In the genomic region with DNA sequence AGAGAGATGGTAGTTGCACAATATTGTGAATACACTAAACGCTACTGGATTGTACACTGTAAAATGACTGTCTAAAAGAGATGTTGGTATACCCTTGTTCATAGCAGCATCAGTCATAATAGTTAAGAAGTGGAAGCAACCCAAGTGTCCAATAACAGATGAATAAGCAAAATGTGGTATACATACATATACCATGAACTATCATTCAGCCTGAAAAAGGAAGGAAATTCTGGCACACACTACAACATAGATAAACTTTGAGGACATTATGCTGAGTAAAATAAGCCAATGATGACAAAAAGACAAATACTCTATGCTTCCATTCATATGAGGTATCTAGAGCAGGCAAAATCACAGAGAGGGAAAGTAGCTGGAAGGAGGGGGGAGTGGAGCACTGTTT, we compare ENCODE assay signal across 29 cellular contexts. TPM values are rescaled to one million over a fixed set of nuclear protein-coding genes. Genes with fewer than 3 reads are reported as not detected.
"Had no signal": no experiment of that assay in that cellular context is flagged by ENCODE, and none has a peak within 500 bp of the region (broad histone marks: within the 10 kb centered on the region; RNA-seq: fewer than 3 reads in every experiment).

No MANE protein-coding gene starts in this region.

- H3K4me1 Mint-ChIP-seq: activated B cell treated with CpG ODN at 0.5 μM for 24 hours; activated CD4-positive, alpha-beta memory T cell treated with anti-CD3 and anti-CD28 coated beads, Interleukin-2, amount 10 ng/mL, durations not matched to agents 7 days and 5 days; activated CD8-positive, alpha-beta memory T cell treated with anti-CD3 and anti-CD28 coated beads, Interleukin-2, amount 10 ng/mL, durations not matched to agents 7 days and 5 days; activated naive CD4-positive, alpha-beta T cell treated with anti-CD3 and anti-CD28 coated beads, Interleukin-2, amount 10 ng/mL, durations not matched to agents 7 days and 5 days; activated naive CD8-positive, alpha-beta T cell treated with anti-CD3 and anti-CD28 coated beads, Interleukin-2, amount 50 U/mL, for 24 hours had no signal

- ATAC-seq: activated CD8-positive, alpha-beta memory T cell treated with anti-CD3 and anti-CD28 coated beads, Interleukin-2, amount 10 ng/mL, durations not matched to agents 7 days and 5 days; activated naive CD8-positive, alpha-beta T cell treated with anti-CD3 and anti-CD28 coated beads, Interleukin-2, amount 50 U/mL, for 24 hours; Panc1 had no signal

- H3K9me3 Mint-ChIP-seq: activated B cell treated with CpG ODN at 0.5 μM for 24 hours; activated CD4-positive, alpha-beta memory T cell treated with anti-CD3 and anti-CD28 coated beads, Interleukin-2, amount 10 ng/mL, durations not matched to agents 7 days and 5 days; activated naive CD4-positive, alpha-beta T cell treated with anti-CD3 and anti-CD28 coated beads, Interleukin-2, amount 10 ng/mL, durations not matched to agents 7 days and 5 days; activated naive CD8-positive, alpha-beta T cell treated with anti-CD3 and anti-CD28 coated beads, Interleukin-2, amount 50 U/mL, for 24 hours had no signal

- H3K4me1 ChIP-seq: SJCRH30 had no signal

- H3K9me3 ChIP-seq: SJCRH30 had no signal

- H3K36me3 Mint-ChIP-seq: activated CD8-positive, alpha-beta memory T cell treated with anti-CD3 and anti-CD28 coated beads, Interleukin-2, amount 10 ng/mL, durations not matched to agents 7 days and 5 days; activated naive CD4-positive, alpha-beta T cell treated with anti-CD3 and anti-CD28 coated beads, Interleukin-2, amount 10 ng/mL, durations not matched to agents 7 days and 5 days; activated naive CD8-positive, alpha-beta T cell had no signal

- DNase-seq: activated B cell treated with CpG ODN at 0.5 μM for 24 hours; activated CD4-positive, alpha-beta memory T cell treated with anti-CD3 and anti-CD28 coated beads, Interleukin-2, amount 10 ng/mL, durations not matched to agents 7 days and 5 days; activated CD4-positive, alpha-beta T cell treated with anti-CD3 and anti-CD28 coated beads for 48 hours; activated CD4-positive, CD25-positive, alpha-beta regulatory T cell treated with anti-CD3 and anti-CD28 coated beads, Interleukin-2, amount 50 U/mL, for 72 hours; activated CD8-positive, alpha-beta memory T cell treated with anti-CD3 and anti-CD28 coated beads for 24 hours; activated CD8-positive, alpha-beta memory T cell treated with anti-CD3 and anti-CD28 coated beads, Interleukin-2, amount 10 ng/mL, durations not matched to agents 7 days and 5 days; activated CD8-positive, alpha-beta memory T cell treated with anti-CD3 and anti-CD28 coated beads, Interleukin-2, amount 50 U/mL, for 48 hours; activated effector memory CD4-positive, alpha-beta T cell treated with Interleukin-2 at 50 U/mL for 16 hours; activated naive CD4-positive, alpha-beta T cell treated with anti-CD3 and anti-CD28 coated beads, Interleukin-2, amount 10 ng/mL, durations not matched to agents 7 days and 5 days; activated naive CD8-positive, alpha-beta T cell treated with anti-CD3 and anti-CD28 coated beads, Interleukin-2, amount 50 U/mL, for 24 hours; activated T-cell treated with anti-CD3 and anti-CD28 coated beads, Interleukin-2, amount 50 U/mL, for 48 hours; anterior cingulate cortex; brain microvascular endothelial cell; central memory CD4-positive, alpha-beta T cell; Kasumi-1; MG63; NCI-H1048; NCI-H1436 treated with DMSO at 0.1 percent for 48 hours; NCI-H1694 treated with DMSO at 0.1 percent for 48 hours; NCI-H2029; NCI-H345; NCI-H524 treated with DMSO at 0.1 percent for 48 hours; SHP77; SJCRH30; T1000 had no signal

- H3K27ac ChIP-seq: brain microvascular endothelial cell, SJCRH30, SK-N-MC, VCaP had no signal

- H3K4me3 ChIP-seq: MG63, SJCRH30, SK-N-MC had no signal

- H3K4me3 Mint-ChIP-seq: activated B cell treated with CpG ODN at 0.5 μM for 24 hours; activated CD4-positive, alpha-beta memory T cell treated with anti-CD3 and anti-CD28 coated beads, Interleukin-2, amount 10 ng/mL, durations not matched to agents 7 days and 5 days; activated CD8-positive, alpha-beta memory T cell treated with anti-CD3 and anti-CD28 coated beads, Interleukin-2, amount 10 ng/mL, durations not matched to agents 7 days and 5 days; activated naive CD4-positive, alpha-beta T cell treated with anti-CD3 and anti-CD28 coated beads, Interleukin-2, amount 10 ng/mL, durations not matched to agents 7 days and 5 days; activated naive CD8-positive, alpha-beta T cell; activated naive CD8-positive, alpha-beta T cell treated with anti-CD3 and anti-CD28 coated beads, Interleukin-2, amount 50 U/mL, for 24 hours had no signal

- H3K27ac Mint-ChIP-seq: activated B cell treated with CpG ODN at 0.5 μM for 24 hours; activated CD4-positive, alpha-beta memory T cell treated with anti-CD3 and anti-CD28 coated beads, Interleukin-2, amount 10 ng/mL, durations not matched to agents 7 days and 5 days; activated CD8-positive, alpha-beta memory T cell treated with anti-CD3 and anti-CD28 coated beads, Interleukin-2, amount 10 ng/mL, durations not matched to agents 7 days and 5 days; activated naive CD4-positive, alpha-beta T cell treated with anti-CD3 and anti-CD28 coated beads, Interleukin-2, amount 10 ng/mL, durations not matched to agents 7 days and 5 days; activated naive CD8-positive, alpha-beta T cell; activated naive CD8-positive, alpha-beta T cell treated with anti-CD3 and anti-CD28 coated beads, Interleukin-2, amount 50 U/mL, for 24 hours had no signal

- H3K27me3 ChIP-seq: brain microvascular endothelial cell, MG63, SJCRH30 had no signal

RNA-seq across cellular contexts. Expression of a gene that starts 16.0 kb away (rescaled TPM):
- total RNA-seq: activated B cell treated with CpG ODN at 0.5 μM for 24 hours had no signal
